In the genomic region with DNA sequence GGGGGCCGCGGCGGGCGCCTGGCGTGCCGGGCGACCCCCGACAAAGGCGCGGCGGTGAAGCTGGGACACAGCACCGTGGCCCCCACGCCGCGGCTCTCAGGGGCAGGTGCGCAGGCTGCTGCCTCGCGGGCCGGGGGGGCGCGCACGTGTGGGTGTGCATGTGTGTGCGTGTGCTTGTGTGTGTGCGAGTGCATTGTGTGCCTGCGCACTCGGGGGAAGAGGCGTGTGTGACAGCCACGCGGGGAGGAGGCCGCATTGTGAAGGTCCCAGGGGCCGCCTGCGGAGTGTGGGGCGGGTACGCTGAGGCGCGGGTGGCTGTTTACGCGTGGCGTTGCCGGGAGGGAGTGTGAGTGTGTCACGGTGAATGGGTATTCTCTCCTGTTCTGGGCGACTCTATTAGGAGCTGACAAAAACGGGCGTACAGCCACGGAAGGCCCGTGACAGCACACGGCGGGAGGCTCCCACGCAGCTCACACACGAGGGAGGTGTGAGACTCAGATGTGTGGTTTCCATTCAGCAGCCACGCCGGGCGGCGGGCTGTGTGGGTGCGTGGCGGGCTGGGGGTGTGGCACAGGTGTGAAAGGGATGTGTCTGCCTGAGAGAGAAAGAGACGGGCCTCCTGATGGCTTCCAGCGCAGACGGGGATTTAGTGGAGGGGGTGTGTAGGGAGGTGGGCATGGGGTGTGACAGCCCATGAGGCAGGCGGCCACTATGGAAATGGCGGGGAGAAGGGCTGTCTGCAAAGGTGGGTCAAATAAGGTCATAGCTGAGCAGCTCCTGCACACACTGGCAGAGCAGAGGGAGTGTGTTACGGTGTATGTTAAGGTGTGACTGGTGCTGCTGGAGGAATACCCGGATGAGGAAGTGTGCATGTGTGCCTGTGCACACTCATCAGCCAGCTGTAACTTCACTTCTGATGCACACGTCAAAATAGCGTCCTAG, we compare ENCODE assay signal across 8 cellular contexts. TPM values are rescaled to one million over a fixed set of nuclear protein-coding genes. Genes with fewer than 3 reads are reported as not detected.
A peak's percentile ranks its signal among the peaks of the same experiment; 100 is the strongest.
DNase-seq lines count a peak whose midpoint lies in the region; ATAC-seq and TF ChIP-seq lines count a peak whose summit lies in the region.

No MANE protein-coding gene starts in this region.

- CTCF ChIA-PET in OCI-LY7 (lab: Charles Lee; ENCODE audit: unreplicated experiment), result no interaction called here

- TF ChIP-seq POLR2A in lower leg skin (IDR thresholded peaks at IDR 0.05), result no peak

- H3K79me2 ChIP-seq in OCI-LY7 (ENCODE audit: insufficient read depth, low read depth, low read length), result no peaks in the 10 kb centered on the region

- H2AFZ ChIP-seq in OCI-LY7 (ENCODE audit: low read length), result peak overlapping the region; percentile 54; the same call in 1 of the 2 replicates

- no peak for TF ChIP-seq CTCF in OCI-LY7 (conservative IDR thresholded peaks at IDR 0.05; ENCODE audit: low read length)
- no peak for TF ChIP-seq CTCF in lower leg skin (IDR thresholded peaks at IDR 0.05)

- H3K27me3 ChIP-seq in iPS-15b (ENCODE audit: control insufficient read depth, insufficient read depth, low read length), result peaks cover 35% of the 10 kb centered on the region

- intact Hi-C loops in OCI-LY7 (cut with micrococcal nuclease; ENCODE audit: unreplicated experiment), result no loop called here
- intact Hi-C loops in lower leg skin (cut with DNase I; ENCODE audit: low total_unique reads), result no loop called here

- peak overlapping the region; percentile 13 for H3K27ac Mint-ChIP-seq in activated naive CD8-positive, alpha-beta T cell treated with anti-CD3 and anti-CD28 coated beads for 36 hours

- POLR2A ChIA-PET in OCI-LY7 (lab: Charles Lee), result no interaction called here

- no peaks in the 10 kb centered on the region for H4K20me1 ChIP-seq in OCI-LY7 (ENCODE audit: insufficient read depth, low read length)

- peak overlapping the region; percentile 71 for H3K4me3 ChIP-seq in OCI-LY7 (ENCODE audit: low read depth, low read length, poor library complexity, severe bottlenecking)
- peak overlapping the region; percentile 50 for H3K4me3 ChIP-seq in iPS-15b (ENCODE audit: low read depth, low read length)
- H3K4me3 ChIP-seq in lower leg skin (ENCODE audit: low read depth, poor library complexity, severe bottlenecking), result no peak overlapping the region

- H3K9me3 Mint-ChIP-seq in activated naive CD8-positive, alpha-beta T cell treated with anti-CD3 and anti-CD28 coated beads for 36 hours, result no peaks in the 10 kb centered on the region

- ATAC-seq in GM18861 (IDR thresholded peaks at IDR 0.05; ENCODE audit: unreplicated experiment), result no peak

- H3K9ac ChIP-seq in iPS-15b (ENCODE audit: low read depth, low read length), result no peak overlapping the region

- H3K4me1 Mint-ChIP-seq in activated naive CD8-positive, alpha-beta T cell treated with anti-CD3 and anti-CD28 coated beads for 36 hours, result peaks cover 27% of the 10 kb centered on the region

- H3K9me2 ChIP-seq in OCI-LY7 (ENCODE audit: insufficient read depth, low read length), result no peaks in the 10 kb centered on the region

- DNase-seq in NCI-H345 (lab: John Stamatoyannopoulos, UW) (peak; percentile 22), NCI-H345 treated with DMSO at 0.1 percent for 48 hours (lab: John Stamatoyannopoulos, UW; ENCODE audit: unreplicated experiment) (no peak), OCI-LY7 (ENCODE audit: low spot score) (peak; percentile 80), lower leg skin (ENCODE audit: low spot score in 2 of 2) (no peak)
- peak; percentile 39 for DNase-seq in activated naive CD8-positive, alpha-beta T cell treated with anti-CD3 and anti-CD28 coated beads for 36 hours
- DNase-seq in stimulated activated CD4-positive, alpha-beta T cell treated with anti-CD3 and anti-CD28 coated beads, Interleukin-2, amount 100 ng/mL, for 24 hours, result peak; percentile 43 to 50

- H3K4me2 ChIP-seq in OCI-LY7 (ENCODE audit: low read length), result peak overlapping the region; percentile 55

- H3K27ac ChIP-seq in OCI-LY7 (ENCODE audit: low read depth, low read length, poor library complexity, severe bottlenecking), result no peak overlapping the region

- no peaks in the 10 kb centered on the region for H3K9me3 ChIP-seq in OCI-LY7 (ENCODE audit: low read length)
- no peaks in the 10 kb centered on the region for H3K9me3 ChIP-seq in iPS-15b (ENCODE audit: control insufficient read depth, insufficient read depth, low read length)

- H3K4me1 ChIP-seq in OCI-LY7 (ENCODE audit: insufficient read depth, low read length, poor library complexity, severe bottlenecking), result peaks cover 17% of the 10 kb centered on the region
- no peaks in the 10 kb centered on the region for H3K4me1 ChIP-seq in iPS-15b (ENCODE audit: control insufficient read depth, insufficient read depth, low read length)

- WGBS in lower leg skin, 2 donors, result 18 to 21% methylated on average over 26 to 50 of the region's 65 CpGs

- H3K27me3 Mint-ChIP-seq in activated naive CD8-positive, alpha-beta T cell treated with anti-CD3 and anti-CD28 coated beads for 36 hours, result peaks cover 54% of the 10 kb centered on the region

- H3K36me3 Mint-ChIP-seq in activated naive CD8-positive, alpha-beta T cell treated with anti-CD3 and anti-CD28 coated beads for 36 hours, result no peaks in the 10 kb centered on the region

- H3K4me3 Mint-ChIP-seq in activated naive CD8-positive, alpha-beta T cell treated with anti-CD3 and anti-CD28 coated beads for 36 hours, result peak overlapping the region; percentile 68

- H3K36me3 ChIP-seq in OCI-LY7 (ENCODE audit: insufficient read depth, low read length) (no peaks in the 10 kb centered on the region), iPS-15b (ENCODE audit: control insufficient read depth, insufficient read depth, low read length) (no peaks in the 10 kb centered on the region)

- BruUV-seq in OCI-LY7 (replicated peaks; lab: Mats Ljungman, UMichigan), result no TSS peak

RNA-seq across cellular contexts. Expression of a gene that starts 0.7 kb away (rescaled TPM):
- 29.4 and 37.7 TPM in 2 replicates for total RNA-seq in OCI-LY7 (2014; rRNA removed; shearing (Covaris generic))
- total RNA-seq in OCI-LY7 (2022), result 15.2 and 16.1 TPM in 2 replicates
- 1 to 10 TPM; 1.3 to 1.7 TPM for total RNA-seq in activated naive CD8-positive, alpha-beta T cell treated with anti-CD3 and anti-CD28 coated beads for 36 hours
- total RNA-seq in lower leg skin, result 10 to 100 TPM in 2 of 4 donors, 1 to 10 TPM in 2; 7.1 to 14.5 (median 9.2) TPM

RNA-seq across cellular contexts. Expression of a gene that starts 31.5 kb away (rescaled TPM):
- 207 and 237 TPM in 2 replicates for total RNA-seq in OCI-LY7 (2014; rRNA removed; shearing (Covaris generic))
- total RNA-seq in OCI-LY7 (2022), result 218 and 234 TPM in 2 replicates
- 100 to 1,000 TPM; 311 to 325 TPM for total RNA-seq in activated naive CD8-positive, alpha-beta T cell treated with anti-CD3 and anti-CD28 coated beads for 36 hours
- 10 to 100 TPM in 3 of 4 donors, 1 to 10 TPM in 1; 5.8 to 19.6 (median 14.3) TPM for total RNA-seq in lower leg skin

RNA-seq across cellular contexts. Expression of a gene that starts 39.2 kb away (rescaled TPM):
- 25.6 and 32.3 TPM in 2 replicates for total RNA-seq in OCI-LY7 (2014; rRNA removed; shearing (Covaris generic))
- 44.6 and 51.4 TPM in 2 replicates for total RNA-seq in OCI-LY7 (2022)
- total RNA-seq in activated naive CD8-positive, alpha-beta T cell treated with anti-CD3 and anti-CD28 coated beads for 36 hours, result 10 to 100 TPM; 29.4 to 32.3 TPM
- total RNA-seq in lower leg skin, result 10 to 100 TPM; 57.3 to 87.5 (median 82.4) TPM

RNA-seq across cellular contexts. Expression of a gene that starts 43.0 kb away (rescaled TPM):
- 4.4 and 9.1 TPM in 2 replicates for total RNA-seq in OCI-LY7 (2014; rRNA removed; shearing (Covaris generic))
- total RNA-seq in OCI-LY7 (2022) (14.0 and 14.5 TPM in 2 replicates), lower leg skin (10 to 100 TPM; 27.8 to 68.7 (median 39.3) TPM)
- total RNA-seq in activated naive CD8-positive, alpha-beta T cell treated with anti-CD3 and anti-CD28 coated beads for 36 hours, result 1 to 10 TPM; 6.8 to 8.0 TPM

Comparison
In these comparisons a context has a peak if more than half of its experiments do, and no peak if none do; other contexts are left out.
1. DNase-seq: peak in NCI-H345 (single experiment), OCI-LY7 (single experiment), activated naive CD8-positive, alpha-beta T cell treated with anti-CD3 and anti-CD28 coated beads for 36 hours (single experiment) and stimulated activated CD4-positive, alpha-beta T cell treated with anti-CD3 and anti-CD28 coated beads, Interleukin-2, amount 100 ng/mL, for 24 hours (2 of 2); none in NCI-H345 treated with DMSO at 0.1 percent for 48 hours (single experiment) and lower leg skin (0 of 2).
2. RNA of a gene that starts 31.5 kb away (total RNA-seq): 311 to 325 TPM in activated naive CD8-positive, alpha-beta T cell treated with anti-CD3 and anti-CD28 coated beads for 36 hours and 207 to 237 TPM in OCI-LY7; 5.8 to 19.6 TPM in lower leg skin; every median in the first group is over 10 times any median in the second.